Comparison of ENCODE assay signal across 23 cellular contexts in genomic region chr6:38168699-38169098, GRCh38.
"Had no signal": no experiment of that assay in that cellular context is flagged by ENCODE, and none has a peak within 500 bp of the region (broad histone marks: within the 10 kb centered on the region; RNA-seq: fewer than 3 reads in every experiment).

No MANE protein-coding gene starts in this region.

- H3K9me3 ChIP-seq: breast epithelium, esophagus muscularis mucosa, tibial nerve had no signal

- H3K27me3 Mint-ChIP-seq: central memory CD8-positive, alpha-beta T cell; dendritic cell treated with granulocyte-macrophage colony-stimulating factor and Interleukin-4, amounts not matched to agents 40 ng/mL and 50 ng/mL, for 4 days; naive thymus-derived CD4-positive, alpha-beta T cell had no signal

- DNase-seq: activated CD4-positive, alpha-beta T cell treated with anti-CD3 and anti-CD28 coated beads for 4 hours; activated CD4-positive, alpha-beta T cell treated with anti-CD3 and anti-CD28 coated beads, Interleukin-2, amount 50 U/mL, for 4 hours; activated naive CD4-positive, alpha-beta T cell; activated T-cell treated with anti-CD3 and anti-CD28 coated beads for 4 hours; activated T-cell treated with anti-CD3 and anti-CD28 coated beads, Interleukin-2, amount 50 U/mL, for 72 hours; foreskin keratinocyte; mammary epithelial cell; midbrain; naive thymus-derived CD4-positive, alpha-beta T cell; occipital lobe; stimulated activated CD4-positive, alpha-beta T cell treated with anti-CD3 and anti-CD28 coated beads, Interleukin-15, amount 100 ng/mL, for 24 hours; stimulated activated CD4-positive, alpha-beta T cell treated with anti-CD3 and anti-CD28 coated beads, Interleukin-2, amount 100 ng/mL, for 24 hours; stimulated activated naive CD4-positive, alpha-beta T cell treated with Interleukin-2 at 50 U/mL for 16 hours; T-helper 9 cell had no signal

- ATAC-seq: activated naive CD4-positive, alpha-beta T cell treated with anti-CD3 and anti-CD28 coated beads, Interleukin-2, amount 50 U/mL, for 72 hours; activated T-cell treated with anti-CD3 and anti-CD28 coated beads, Interleukin-2, amount 50 U/mL, for 72 hours had no signal

- H3K27ac ChIP-seq: breast epithelium, esophagus muscularis mucosa, foreskin keratinocyte, parathyroid adenoma, tibial nerve had no signal

- H3K4me3 ChIP-seq: breast epithelium, esophagus muscularis mucosa, tibial nerve had no signal

- H3K4me3 Mint-ChIP-seq: activated T-cell treated with anti-CD3 and anti-CD28 coated beads, Interleukin-2, amount 50 U/mL, for 72 hours; central memory CD8-positive, alpha-beta T cell; dendritic cell treated with granulocyte-macrophage colony-stimulating factor and Interleukin-4, amounts not matched to agents 40 ng/mL and 50 ng/mL, for 4 days; naive thymus-derived CD4-positive, alpha-beta T cell; neural crest cell; T-helper 1 cell treated with Interleukin-12 subunit alpha and Interleukin-12 subunit beta and Interleukin-4 antibody, amounts not matched to agents 30 μg/mL and 1 μg/mL, for 36 hours had no signal

- H3K27me3 ChIP-seq: breast epithelium, esophagus muscularis mucosa, foreskin keratinocyte, tibial nerve had no signal

- H2AFZ ChIP-seq: parathyroid adenoma had no signal

- H3K27ac Mint-ChIP-seq: activated naive CD4-positive, alpha-beta T cell treated with anti-CD3 and anti-CD28 coated beads, Interleukin-2, amount 50 U/mL, for 72 hours; activated T-cell treated with anti-CD3 and anti-CD28 coated beads, Interleukin-2, amount 50 U/mL, for 72 hours; dendritic cell treated with granulocyte-macrophage colony-stimulating factor and Interleukin-4, amounts not matched to agents 40 ng/mL and 50 ng/mL, for 4 days; T-helper 1 cell treated with Interleukin-12 subunit alpha and Interleukin-12 subunit beta and Interleukin-4 antibody, amounts not matched to agents 30 μg/mL and 1 μg/mL, for 36 hours had no signal

- H3K36me3 Mint-ChIP-seq: activated naive CD4-positive, alpha-beta T cell treated with anti-CD3 and anti-CD28 coated beads, Interleukin-2, amount 50 U/mL, for 72 hours had no signal

- H3K36me3 ChIP-seq: breast epithelium had no signal

- H3K9me3 Mint-ChIP-seq: activated naive CD4-positive, alpha-beta T cell treated with anti-CD3 and anti-CD28 coated beads, Interleukin-2, amount 50 U/mL, for 72 hours; activated T-cell treated with anti-CD3 and anti-CD28 coated beads, Interleukin-2, amount 50 U/mL, for 72 hours; central memory CD8-positive, alpha-beta T cell; dendritic cell treated with granulocyte-macrophage colony-stimulating factor and Interleukin-4, amounts not matched to agents 40 ng/mL and 50 ng/mL, for 4 days; naive thymus-derived CD4-positive, alpha-beta T cell; neural crest cell; T-helper 1 cell treated with Interleukin-12 subunit alpha and Interleukin-12 subunit beta and Interleukin-4 antibody, amounts not matched to agents 30 μg/mL and 1 μg/mL, for 36 hours had no signal

- H3K4me1 ChIP-seq: breast epithelium, foreskin keratinocyte, parathyroid adenoma had no signal

- H3K9ac ChIP-seq: parathyroid adenoma had no signal
